ENCODE assay signal across 2 cellular contexts in genomic region chr13:42232671-42233070, GRCh38.
A peak's percentile ranks its signal among the peaks of the same experiment; 100 is the strongest.
TF ChIP-seq lines count a peak whose summit lies in the region.

No MANE protein-coding gene starts in this region.

TF ChIP-seq in SK-N-SH treated with all-trans-retinoic acid at 6 μM for 48 hours, 23 proteins besides CTCF, POLR2A, EP300 and RAD21 (continued from another document):
- TF ChIP-seq TSHZ2 (CRISPR knock-in tag; IDR thresholded peaks at IDR 0.05): no peak
- TF ChIP-seq CSDC2 (CRISPR knock-in tag; IDR thresholded peaks at IDR 0.05): no peak
- TF ChIP-seq ISL1 (CRISPR knock-in tag; IDR thresholded peaks at IDR 0.05): peak; percentile 78
- TF ChIP-seq OSR1 (CRISPR knock-in tag; IDR thresholded peaks at IDR 0.05): no peak
- no peak for TF ChIP-seq PPARA (CRISPR knock-in tag; IDR thresholded peaks at IDR 0.05; ENCODE audit: borderline replicate concordance)
- TF ChIP-seq PATZ1 (CRISPR knock-in tag; IDR thresholded peaks at IDR 0.05; ENCODE audit: borderline replicate concordance): no peak
- no peak for TF ChIP-seq GLIS3 (CRISPR knock-in tag; IDR thresholded peaks at IDR 0.05)
- no peak for TF ChIP-seq ZC3H10 (CRISPR knock-in tag; IDR thresholded peaks at IDR 0.05)

TF ChIP-seq in SK-N-SH, 30 proteins besides CTCF, POLR2A, EP300 and RAD21:
- TF ChIP-seq ZBTB33 (IDR thresholded peaks at IDR 0.05; ENCODE audit: borderline replicate concordance, low read depth) (no peak), ELF1 (IDR thresholded peaks at IDR 0.05) (no peak), TCF12 (IDR thresholded peaks at IDR 0.05) (no peak), MXI1 (IDR thresholded peaks at IDR 0.05; ENCODE audit: low read depth, low read length) (no peak), USF2 (IDR thresholded peaks at IDR 0.05; ENCODE audit: borderline replicate concordance, low read depth, low read length) (no peak), MEF2A (IDR thresholded peaks at IDR 0.05; ENCODE audit: borderline replicate concordance, low read depth) (no peak), USF1 (IDR thresholded peaks at IDR 0.05; ENCODE audit: borderline replicate concordance, low read depth) (no peak), NRF1 (IDR thresholded peaks at IDR 0.05; ENCODE audit: low read depth, low read length) (no peak), PBX3 (IDR thresholded peaks at IDR 0.05) (no peak), FOXM1 (IDR thresholded peaks at IDR 0.05; ENCODE audit: low read depth) (no peak), SIN3A (IDR thresholded peaks at IDR 0.05; ENCODE audit: borderline replicate concordance, low read depth, low read length) (no peak), FOSL2 (IDR thresholded peaks at IDR 0.05; ENCODE audit: borderline replicate concordance, low read depth) (no peak), FOXJ3 (CRISPR knock-in tag; IDR thresholded peaks at IDR 0.05) (no peak), JUND (IDR thresholded peaks at IDR 0.05) (no peak), NFIC (IDR thresholded peaks at IDR 0.05; ENCODE audit: borderline replicate concordance) (no peak), EZH2phosphoT487 (IDR thresholded peaks at IDR 0.05; ENCODE audit: borderline replicate concordance, low read depth) (no peak), YY1 (IDR thresholded peaks at IDR 0.05; ENCODE audit: low read depth) (no peak)
TF ChIP-seq in SK-N-SH: peak in this region for 0.
